8 cellular contexts compared by ENCODE assay signal in the genomic region with DNA sequence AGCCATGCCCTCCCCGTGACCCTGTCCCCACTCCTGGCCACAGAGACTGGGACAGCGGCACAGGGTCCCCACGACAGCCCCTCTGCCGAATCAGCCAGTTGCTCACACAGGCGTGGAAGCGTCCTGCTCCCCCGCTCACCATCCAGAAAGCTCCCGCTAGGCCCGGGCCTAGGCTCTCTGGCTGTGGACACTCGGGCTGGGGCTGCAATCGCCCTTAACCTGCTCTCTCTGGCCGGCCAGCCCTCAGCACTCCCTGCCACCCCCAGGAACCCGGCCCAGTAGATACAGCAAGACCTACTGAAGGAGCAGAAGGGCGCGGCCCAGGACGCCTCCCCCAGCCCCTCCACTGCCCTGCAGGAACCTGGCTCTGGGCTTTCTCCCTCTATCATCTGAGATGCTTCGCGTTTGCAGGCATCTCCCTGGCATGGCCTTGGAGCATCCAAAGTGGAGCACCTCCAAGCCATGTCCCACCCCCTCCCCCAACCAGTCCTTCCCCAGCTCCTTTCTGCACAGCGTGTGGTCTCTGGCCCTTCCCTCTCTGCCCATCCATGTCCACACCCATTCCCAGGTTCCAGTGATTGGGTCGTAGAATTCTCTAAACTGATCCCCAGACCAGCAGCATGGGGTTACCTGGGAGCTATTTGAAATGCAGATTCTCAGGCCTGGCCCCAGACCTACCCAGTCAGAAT.
DNase-seq lines count a peak whose midpoint lies in the region; ATAC-seq, FAIRE-seq and TF ChIP-seq lines count a peak whose summit lies in the region.

No MANE protein-coding gene starts in this region.

- in situ Hi-C loops in HepG2 (cut with HindIII; ENCODE audit: extremely low pct_ligation_motif_present, low pct_unique_long_range_greater_than_20kb) = loop anchor here (5.0 kb wide), 1 partner anchor 57 kb away; no protein-coding TSS in a partner anchor

- peaks cover 24% of the 10 kb centered on the region for H3K4me1 Mint-ChIP-seq in chondrocyte (ENCODE audit: low read depth)

- no peaks in the 10 kb centered on the region for H3K27me3 ChIP-seq in HepG2 (ENCODE audit: control insufficient read depth in 1 of 2, insufficient read depth in 2 of 2, low read length in 2 of 2)
- H3K27me3 ChIP-seq in tibial artery = peaks cover 0 to 10% of the 10 kb centered on the region in 2 donors

- FAIRE-seq in HepG2 (lab: Jason Lieb, UNC) = no peak

- peak; percentile 12 for ATAC-seq in HepG2
- ATAC-seq in activated naive CD4-positive, alpha-beta T cell treated with anti-CD3 and anti-CD28 coated beads, Interleukin-2, amount 50 U/mL, for 72 hours = no peak

- TF ChIP-seq CTCF in chondrocyte (IDR thresholded peaks at IDR 0.05) = no peak
- TF ChIP-seq CTCF in HepG2 (CRISPR knock-in tag; IDR thresholded peaks at IDR 0.05) = no peak
- TF ChIP-seq CTCF in tibial artery (IDR thresholded peaks at IDR 0.05) = no peak

- no TSS peak for BruUV-seq in HepG2 (replicated peaks; lab: Mats Ljungman, UMichigan)

- H3K27ac Mint-ChIP-seq in chondrocyte (ENCODE audit: unreplicated experiment) = no peak overlapping the region
- no peak overlapping the region for H3K27ac Mint-ChIP-seq in activated naive CD4-positive, alpha-beta T cell treated with anti-CD3 and anti-CD28 coated beads, Interleukin-2, amount 50 U/mL, for 72 hours

- peaks cover 7% of the 10 kb centered on the region; the same call in 1 of the 2 replicates for H4K20me1 ChIP-seq in HepG2 (ENCODE audit: insufficient read depth, low read length)

- POLR2A ChIA-PET in HepG2 (lab: Yijun Ruan, JAX) = no interaction called here

- DNase-seq in DMS53 (lab: John Stamatoyannopoulos, UW) = peak; percentile 31
- no peak for DNase-seq in DMS53 treated with DMSO at 0.1 percent for 48 hours (lab: John Stamatoyannopoulos, UW; ENCODE audit: unreplicated experiment)
- DNase-seq in chondrocyte (ENCODE audit: low spot score) = peak; percentile 86
- DNase-seq in HepG2 (ENCODE audit: low spot score) = no peak
- no peak for DNase-seq in tibial artery
- DNase-seq in stimulated activated CD4-positive, alpha-beta T cell treated with anti-CD3 and anti-CD28 coated beads, Interleukin-2, amount 100 ng/mL, for 24 hours = no peak
- DNase-seq in activated naive CD4-positive, alpha-beta T cell treated with anti-CD3 and anti-CD28 coated beads, Interleukin-2, amount 50 U/mL, for 72 hours (ENCODE audit: low spot score in 2 of 2) = no peak
- DNase-seq in activated CD4-positive, CD25-positive, alpha-beta regulatory T cell (lab: John Stamatoyannopoulos, UW) = no peak

- no peak overlapping the region for H3K27ac ChIP-seq in HepG2 (ENCODE audit: extremely low read length, insufficient read depth, low read length)
- H3K27ac ChIP-seq in tibial artery = no peak overlapping the region

- CTCF ChIA-PET in HepG2 (lab: Yijun Ruan, JAX; ENCODE audit: low intra/inter-chr PET ratio, low total read pairs) = interaction anchor here (1.3 to 4.4 kb wide), 2 partner anchors 9 to 57 kb away, joined by 4 to 79 read pairs; no protein-coding TSS in a partner anchor

- H3K9ac ChIP-seq in HepG2 (ENCODE audit: insufficient read depth, low read depth, low read length) = no peak overlapping the region

- H3K9me3 Mint-ChIP-seq in chondrocyte (ENCODE audit: low read depth) = no peaks in the 10 kb centered on the region
- no peaks in the 10 kb centered on the region for H3K9me3 Mint-ChIP-seq in activated naive CD4-positive, alpha-beta T cell treated with anti-CD3 and anti-CD28 coated beads, Interleukin-2, amount 50 U/mL, for 72 hours

- H3K4me2 ChIP-seq in HepG2 (ENCODE audit: low read depth, low read length) = peak overlapping the region; percentile 58

- WGBS in HepG2 (ENCODE audit: low lambda C conversion rate) = 85% methylated on average over 2 of the region's 20 CpGs

- H3K27me3 Mint-ChIP-seq in chondrocyte (ENCODE audit: low read depth) = no peaks in the 10 kb centered on the region

- peak overlapping the region; percentile 55 for H3K4me3 Mint-ChIP-seq in chondrocyte (ENCODE audit: unreplicated experiment)

- no peaks in the 10 kb centered on the region for H3K79me2 ChIP-seq in HepG2 (ENCODE audit: insufficient read depth, low read length)

- peaks cover 4 to 7% of the 10 kb centered on the region in 2 experiments; a peak in 3 of 5 replicates for H3K36me3 ChIP-seq in HepG2 (replicated peaks in 1 of 2; ENCODE audit: control insufficient read depth in 1 of 2, insufficient read depth in 2 of 2, low read length in 2 of 2)
- peaks cover 8 to 23% (median 17%) of the 10 kb centered on the region in 3 donors for H3K36me3 ChIP-seq in tibial artery

- TF ChIP-seq EP300 in HepG2 (IDR thresholded peaks at IDR 0.05; ENCODE audit: low read depth in 2 of 2, low read length in 2 of 2) (no peak), HepG2 (CRISPR knock-in tag; IDR thresholded peaks at IDR 0.05; ENCODE audit: borderline replicate concordance) (no peak)

- no peak overlapping the region for H2AFZ ChIP-seq in HepG2 (ENCODE audit: low read length)

- no peak for TF ChIP-seq POLR2A in HepG2 (IDR thresholded peaks at IDR 0.05; ENCODE audit: insufficient read depth in 1 of 2, low read depth in 2 of 2, low read length in 2 of 2)

- H3K9me3 ChIP-seq in HepG2 (ENCODE audit: low read length) (no peaks in the 10 kb centered on the region), tibial artery (no peaks in the 10 kb centered on the region)

- peak overlapping the region in 1 of 3 experiments; percentile 59; a peak in 1 of 6 replicates for H3K4me3 ChIP-seq in HepG2 (replicated peaks in 1 of 3; ENCODE audit: insufficient read depth in 1 of 3, low read depth in 2 of 3, low read length in 3 of 3)
- peak overlapping the region; percentile 43 to 50 for H3K4me3 ChIP-seq in tibial artery

- intact Hi-C loops in HepG2 (cut with micrococcal nuclease; ENCODE audit: unreplicated experiment) = no loop called here
- intact Hi-C loops in tibial artery (cut with DNase I; ENCODE audit: low total_unique reads) = loop anchor here (2.0 to 5.0 kb wide), 2 partner anchors 59 to 103 kb away; no protein-coding TSS in a partner anchor

- TF ChIP-seq RAD21 in HepG2 (CRISPR knock-in tag; IDR thresholded peaks at IDR 0.05) = no peak

- H3K4me1 ChIP-seq in HepG2 (ENCODE audit: insufficient read depth, low read length) (peaks cover 32% of the 10 kb centered on the region), tibial artery (peaks cover 0 to 27% (median 17%) of the 10 kb centered on the region in 4 donors)

- no peaks in the 10 kb centered on the region for H3K36me3 Mint-ChIP-seq in chondrocyte (ENCODE audit: low read depth)
- H3K36me3 Mint-ChIP-seq in activated naive CD4-positive, alpha-beta T cell treated with anti-CD3 and anti-CD28 coated beads, Interleukin-2, amount 50 U/mL, for 72 hours = no peaks in the 10 kb centered on the region

TF ChIP-seq in HepG2, 621 proteins besides CTCF, POLR2A, EP300 and RAD21:
- TF ChIP-seq ZNF431 (CRISPR knock-in tag; IDR thresholded peaks at IDR 0.05; ENCODE audit: borderline replicate concordance, low read depth) (no peak), AGO2 (optimal IDR thresholded peaks at IDR 0.05; ENCODE audit: low read depth, low read length) (peak; percentile 21), RBM39 (IDR thresholded peaks at IDR 0.05; ENCODE audit: low read depth, low read length, poor library complexity, severe bottlenecking) (peak; percentile 34), SNAI1 (CRISPR knock-in tag; IDR thresholded peaks at IDR 0.05; ENCODE audit: borderline replicate concordance) (no peak)
TF ChIP-seq in HepG2: peak in this region for 2.

Comparison
In these comparisons a context has a peak if more than half of its experiments do, and no peak if none do; other contexts are left out.
1. DNase-seq: peak in DMS53 (single experiment) and chondrocyte (single experiment); none in DMS53 treated with DMSO at 0.1 percent for 48 hours (single experiment), HepG2 (single experiment), tibial artery (0 of 2), stimulated activated CD4-positive, alpha-beta T cell treated with anti-CD3 and anti-CD28 coated beads, Interleukin-2, amount 100 ng/mL, for 24 hours (0 of 2), activated naive CD4-positive, alpha-beta T cell treated with anti-CD3 and anti-CD28 coated beads, Interleukin-2, amount 50 U/mL, for 72 hours (0 of 2) and activated CD4-positive, CD25-positive, alpha-beta regulatory T cell (0 of 4).